ENCODE assay signal across 16 cellular contexts in the genomic region with DNA sequence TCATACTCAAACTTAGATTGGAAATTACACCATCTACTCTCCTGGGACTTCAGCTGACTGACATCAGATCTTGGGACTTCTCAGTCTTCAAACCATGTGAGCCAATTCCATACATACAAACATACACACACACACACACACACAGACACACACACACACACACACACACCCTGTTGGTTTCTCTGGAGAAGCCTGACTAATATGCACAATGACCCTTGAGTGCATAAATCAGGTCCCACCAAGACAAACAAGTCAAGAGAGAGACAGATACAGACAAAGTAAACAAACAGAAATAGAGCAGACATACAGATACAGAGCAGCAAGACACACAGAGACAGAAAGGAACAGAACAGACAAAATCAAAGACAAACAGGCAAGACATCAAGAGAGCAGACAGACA. TPM values are rescaled to one million over a fixed set of nuclear protein-coding genes. Genes with fewer than 3 reads are reported as not detected.
DNase-seq lines count a peak whose midpoint lies in the region; FAIRE-seq and TF ChIP-seq lines count a peak whose summit lies in the region.
"Had no signal": no experiment of that assay in that cellular context is flagged by ENCODE, and none has a peak within 500 bp of the region (broad histone marks: within the 10 kb centered on the region; RNA-seq: fewer than 3 reads in every experiment).

No MANE protein-coding gene starts in this region.

- H3K27me3 ChIP-seq in mesenchymal stem cell (ENCODE audit: control insufficient read depth in 1 of 2, insufficient read depth in 1 of 2, low read length in 2 of 2) (no peaks in the 10 kb centered on the region), spleen (replicated peaks in 1 of 7) (peaks cover 0 to 17% (median 0%) of the 10 kb centered on the region in 7 donors)
- H3K27me3 ChIP-seq: BLaER1 treated with 17β-estradiol and CSF1 and Interleukin-3, amounts not matched to agents 10 nM and 100 nM had no signal

- H3K36me3 ChIP-seq in mesenchymal stem cell (ENCODE audit: control insufficient read depth in 1 of 2, insufficient read depth in 2 of 2, low read depth in 1 of 2, low read length in 2 of 2) (no peaks in the 10 kb centered on the region), spleen (no peaks in the 10 kb centered on the region)
- H3K36me3 ChIP-seq: BLaER1 treated with 17β-estradiol and CSF1 and Interleukin-3, amounts not matched to agents 10 nM and 100 nM had no signal

- H3K4me1 ChIP-seq in mesenchymal stem cell (ENCODE audit: control insufficient read depth, insufficient read depth, low read depth, low read length) (no peaks in the 10 kb centered on the region), spleen (no peaks in the 10 kb centered on the region)
- H3K4me1 ChIP-seq: BLaER1 treated with 17β-estradiol and CSF1 and Interleukin-3, amounts not matched to agents 10 nM and 100 nM had no signal

- H3K4me3 ChIP-seq in mesenchymal stem cell (ENCODE audit: insufficient read depth in 1 of 2, low read depth in 1 of 2, low read length in 2 of 2): no peak overlapping the region
- H3K4me3 ChIP-seq in spleen: no peak overlapping the region
- H3K4me3 ChIP-seq: BLaER1 treated with 17β-estradiol and CSF1 and Interleukin-3, amounts not matched to agents 10 nM and 100 nM had no signal

- H3K14ac ChIP-seq in mesenchymal stem cell (ENCODE audit: low read length in 2 of 2): no peak overlapping the region

- H2AK5ac ChIP-seq in mesenchymal stem cell (ENCODE audit: low read length, severe bottlenecking): no peak overlapping the region

- no peak overlapping the region for H2BK120ac ChIP-seq in mesenchymal stem cell (ENCODE audit: low read depth, low read length)

- H2BK5ac ChIP-seq in mesenchymal stem cell (ENCODE audit: low read depth, low read length, poor library complexity, severe bottlenecking): no peak overlapping the region

- no peak for TF ChIP-seq CTCF in spleen (IDR thresholded peaks at IDR 0.05 in 8 of 11, conservative IDR thresholded peaks at IDR 0.05 in 3 of 11)

- H3K79me1 ChIP-seq in mesenchymal stem cell (replicated peaks; ENCODE audit: low read length, poor library complexity, severe bottlenecking): no peaks in the 10 kb centered on the region

- H2BK12ac ChIP-seq in mesenchymal stem cell (ENCODE audit: low read length in 2 of 2): no peak overlapping the region

- no peak overlapping the region for H3K4ac ChIP-seq in mesenchymal stem cell (ENCODE audit: low read depth in 1 of 2, low read length in 2 of 2)

- H3K23ac ChIP-seq in mesenchymal stem cell (ENCODE audit: low read length in 2 of 2): no peak overlapping the region

- H3K27ac ChIP-seq in mesenchymal stem cell (ENCODE audit: low read length, poor library complexity, severe bottlenecking) (no peak overlapping the region), spleen (no peak overlapping the region)
- H3K27ac ChIP-seq: BLaER1 treated with 17β-estradiol and CSF1 and Interleukin-3, amounts not matched to agents 10 nM and 100 nM had no signal

- peak in 2 of 3 experiments; percentile 9 to 66 for DNase-seq in NCI-H1417 (lab: John Stamatoyannopoulos, UW)
- DNase-seq in NCI-H1417 treated with DMSO at 0.1 percent for 48 hours (lab: John Stamatoyannopoulos, UW): no peak
- peak; percentile 67 for DNase-seq in NCI-H748 (lab: John Stamatoyannopoulos, UW; ENCODE audit: unreplicated experiment)
- peak; percentile 82 for DNase-seq in mesenchymal stem cell
- no peak for DNase-seq in urothelium cell line (ENCODE audit: low spot score)
- DNase-seq in spleen: no peak
- DNase-seq in stimulated activated CD4-positive, alpha-beta T cell treated with anti-CD3 and anti-CD28 coated beads, Interleukin-15, amount 100 ng/mL, for 24 hours: no peak
- DNase-seq: 8988T; ACHN; Calu3; CD4-positive, CD25-positive, alpha-beta regulatory T cell; DMS 273 treated with DMSO at 0.1 percent for 48 hours; GF-D8 had no signal

- no peak overlapping the region for H4K8ac ChIP-seq in mesenchymal stem cell (ENCODE audit: low read length)

- no peak overlapping the region for H3K9ac ChIP-seq in mesenchymal stem cell (ENCODE audit: low read length)
- H3K9ac ChIP-seq: BLaER1 treated with 17β-estradiol and CSF1 and Interleukin-3, amounts not matched to agents 10 nM and 100 nM had no signal

- H2BK15ac ChIP-seq in mesenchymal stem cell (ENCODE audit: low read depth, poor library complexity, severe bottlenecking): no peak overlapping the region

- FAIRE-seq in urothelium cell line (lab: Jason Lieb, UNC): peak; percentile 62
- FAIRE-seq: H54, HTR-8/SVneo had no signal

- no peak overlapping the region for H2AFZ ChIP-seq in mesenchymal stem cell (ENCODE audit: low read depth, low read length)

- TF ChIP-seq POLR2A in spleen (IDR thresholded peaks at IDR 0.05): no peak

- intact Hi-C loops in spleen (cut with DNase I; ENCODE audit: low total_unique reads): no loop called here

- H4K91ac ChIP-seq in mesenchymal stem cell (ENCODE audit: low read length): no peak overlapping the region

- H3K18ac ChIP-seq in mesenchymal stem cell (ENCODE audit: low read depth in 1 of 2, low read length in 2 of 2): no peak overlapping the region

- H3K4me2 ChIP-seq in mesenchymal stem cell (ENCODE audit: low read length, poor library complexity, severe bottlenecking): no peak overlapping the region
- H3K4me2 ChIP-seq: BLaER1 treated with 17β-estradiol and CSF1 and Interleukin-3, amounts not matched to agents 10 nM and 100 nM had no signal

- no peaks in the 10 kb centered on the region for H3K9me3 ChIP-seq in mesenchymal stem cell (ENCODE audit: control insufficient read depth, low read length)
- H3K9me3 ChIP-seq in spleen: no peaks in the 10 kb centered on the region
- H3K9me3 ChIP-seq: BLaER1 treated with 17β-estradiol and CSF1 and Interleukin-3, amounts not matched to agents 10 nM and 100 nM had no signal

RNA-seq across cellular contexts. Expression of gene DDX18, which starts 43.8 kb away (rescaled TPM):
- 42.0 TPM for polyA plus RNA-seq in mesenchymal stem cell (2013, experiment 1 of 2)
- 43.3 TPM for polyA plus RNA-seq in mesenchymal stem cell (2013, experiment 2 of 2)
- 10 to 100 TPM; 48.4 to 81.2 (median 57.2) TPM for total RNA-seq in spleen
- 10 to 100 TPM; 24.0 to 28.5 (median 25.8) TPM for polyA plus RNA-seq in spleen

Comparison
In these comparisons a context has a peak if more than half of its experiments do, and no peak if none do; other contexts are left out.
1. DNase-seq: peak in NCI-H1417 (2 of 3), NCI-H748 (single experiment) and mesenchymal stem cell (single experiment); none in NCI-H1417 treated with DMSO at 0.1 percent for 48 hours (single experiment), urothelium cell line (single experiment), spleen (single experiment) and stimulated activated CD4-positive, alpha-beta T cell treated with anti-CD3 and anti-CD28 coated beads, Interleukin-15, amount 100 ng/mL, for 24 hours (single experiment).